ENCODE assay signal across 1 cellular context in the genomic region with DNA sequence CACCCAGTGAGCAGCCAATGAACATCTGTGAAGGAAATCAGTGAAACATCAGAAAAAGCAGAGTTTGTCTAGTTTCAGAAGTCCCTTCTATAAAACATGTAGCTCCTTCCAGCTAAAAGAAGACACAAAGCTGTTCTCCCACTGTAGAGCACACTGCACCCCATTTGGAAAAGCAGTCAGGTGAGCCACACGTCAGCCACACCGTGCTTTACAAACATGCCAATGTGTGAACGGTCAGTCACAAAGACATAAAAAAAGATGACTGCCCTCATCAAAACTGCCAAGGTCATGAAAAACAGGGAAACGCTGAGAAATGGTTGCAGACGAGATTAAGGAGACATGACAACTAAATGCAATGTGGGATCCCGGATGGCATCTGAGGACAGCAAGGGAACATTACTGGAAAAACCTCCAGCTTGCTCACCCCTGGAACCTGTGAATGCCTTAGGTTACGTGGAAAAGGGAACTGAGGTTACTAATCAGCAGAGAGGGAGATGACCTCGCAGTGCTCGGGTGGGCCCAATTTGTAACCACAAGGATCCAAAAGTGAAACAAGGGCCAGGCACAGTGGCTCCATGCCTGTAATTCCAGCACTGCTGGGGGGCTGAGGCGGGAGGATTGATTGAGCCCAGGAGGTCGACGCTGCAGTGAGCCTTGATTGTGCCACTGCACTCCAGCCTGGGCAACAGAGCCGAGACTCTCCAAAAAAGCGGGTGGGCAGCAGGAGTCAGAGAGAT.
TF ChIP-seq lines count a peak whose summit lies in the region.

No MANE protein-coding gene starts in this region.

TF ChIP-seq in K562, 482 proteins besides CTCF, POLR2A, EP300 and RAD21:
- TF ChIP-seq, protein P1, sequence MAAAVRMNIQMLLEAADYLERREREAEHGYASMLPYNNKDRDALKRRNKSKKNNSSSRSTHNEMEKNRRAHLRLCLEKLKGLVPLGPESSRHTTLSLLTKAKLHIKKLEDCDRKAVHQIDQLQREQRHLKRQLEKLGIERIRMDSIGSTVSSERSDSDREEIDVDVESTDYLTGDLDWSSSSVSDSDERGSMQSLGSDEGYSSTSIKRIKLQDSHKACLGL (CRISPR knock-in tag; IDR thresholded peaks at IDR 0.05; ENCODE audit: borderline replicate concordance, poor library complexity, severe bottlenecking) = no peak
- TF ChIP-seq EP400 (IDR thresholded peaks at IDR 0.05) (no peak), SPI1 (IDR thresholded peaks at IDR 0.05; ENCODE audit: borderline replicate concordance, low read depth, low read length) (peak; percentile 73; the same call in 1 of the 2 replicates), PCBP1 (IDR thresholded peaks at IDR 0.05; ENCODE audit: low read depth, low read length, poor library complexity, severe bottlenecking) (no peak), MEIS2 (IDR thresholded peaks at IDR 0.05; ENCODE audit: partially characterized antibody) (peak; percentile 5), ZNF785 (CRISPR knock-in tag; IDR thresholded peaks at IDR 0.05) (no peak), RBFOX2 (IDR thresholded peaks at IDR 0.05; ENCODE audit: low read depth, low read length) (peak; percentile 41), JUNB (CRISPR knock-in tag; conservative IDR thresholded peaks at IDR 0.05) (no peak), ETV6 (IDR thresholded peaks at IDR 0.05; ENCODE audit: borderline replicate concordance in 1 of 2, low read depth in 2 of 2, low read length in 1 of 2) (no peak), ETV6 (CRISPR knock-in tag; IDR thresholded peaks at IDR 0.05; ENCODE audit: borderline replicate concordance) (no peak), NCOA4 (IDR thresholded peaks at IDR 0.05; ENCODE audit: partially characterized antibody) (no peak)
- TF ChIP-seq, protein P2, sequence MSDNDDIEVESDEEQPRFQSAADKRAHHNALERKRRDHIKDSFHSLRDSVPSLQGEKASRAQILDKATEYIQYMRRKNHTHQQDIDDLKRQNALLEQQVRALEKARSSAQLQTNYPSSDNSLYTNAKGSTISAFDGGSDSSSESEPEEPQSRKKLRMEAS (CRISPR knock-in tag; IDR thresholded peaks at IDR 0.05) = peak; percentile 31; the same call in 1 of the 2 replicates
